2 cellular contexts compared by ENCODE assay signal in the genomic region with DNA sequence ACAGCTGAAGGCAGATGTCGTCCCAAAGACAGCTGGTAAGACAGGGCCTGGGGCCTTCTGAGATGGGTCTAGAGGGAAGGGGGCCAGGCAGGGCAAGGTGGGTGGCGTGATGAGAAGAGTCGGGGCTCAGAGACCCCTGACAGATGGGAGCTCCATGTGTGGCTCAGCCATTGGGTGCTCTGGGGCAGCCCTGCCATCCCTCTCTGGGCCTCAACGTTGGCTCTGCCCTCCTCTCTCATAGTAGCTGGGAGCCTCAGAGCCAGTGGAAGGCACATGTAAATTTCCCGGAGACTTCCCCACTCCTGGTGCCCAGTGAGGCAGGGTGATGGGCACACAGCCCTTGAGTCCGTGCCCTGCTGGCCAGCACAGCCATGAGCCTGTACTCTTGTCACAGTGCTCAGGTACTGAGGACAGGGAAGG.
TF ChIP-seq lines count a peak whose summit lies in the region.

No MANE protein-coding gene starts in this region.

TF ChIP-seq in SK-N-SH, 30 proteins besides CTCF, POLR2A, EP300 and RAD21 (continued from another document):
- TF ChIP-seq, protein P1, sequence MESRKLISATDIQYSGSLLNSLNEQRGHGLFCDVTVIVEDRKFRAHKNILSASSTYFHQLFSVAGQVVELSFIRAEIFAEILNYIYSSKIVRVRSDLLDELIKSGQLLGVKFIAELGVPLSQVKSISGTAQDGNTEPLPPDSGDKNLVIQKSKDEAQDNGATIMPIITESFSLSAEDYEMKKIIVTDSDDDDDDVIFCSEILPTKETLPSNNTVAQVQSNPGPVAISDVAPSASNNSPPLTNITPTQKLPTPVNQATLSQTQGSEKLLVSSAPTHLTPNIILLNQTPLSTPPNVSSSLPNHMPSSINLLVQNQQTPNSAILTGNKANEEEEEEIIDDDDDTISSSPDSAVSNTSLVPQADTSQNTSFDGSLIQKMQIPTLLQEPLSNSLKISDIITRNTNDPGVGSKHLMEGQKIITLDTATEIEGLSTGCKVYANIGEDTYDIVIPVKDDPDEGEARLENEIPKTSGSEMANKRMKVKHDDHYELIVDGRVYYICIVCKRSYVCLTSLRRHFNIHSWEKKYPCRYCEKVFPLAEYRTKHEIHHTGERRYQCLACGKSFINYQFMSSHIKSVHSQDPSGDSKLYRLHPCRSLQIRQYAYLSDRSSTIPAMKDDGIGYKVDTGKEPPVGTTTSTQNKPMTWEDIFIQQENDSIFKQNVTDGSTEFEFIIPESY (IDR thresholded peaks at IDR 0.05; ENCODE audit: borderline replicate concordance, low read depth): no peak
- TF ChIP-seq POLR2AphosphoS5 (IDR thresholded peaks at IDR 0.05; ENCODE audit: low read depth, low read length) (no peak), TCF12 (IDR thresholded peaks at IDR 0.05) (no peak), MXI1 (IDR thresholded peaks at IDR 0.05; ENCODE audit: low read depth, low read length) (no peak), CHD2 (IDR thresholded peaks at IDR 0.05; ENCODE audit: low read length, partially characterized antibody) (no peak), ELF1 (IDR thresholded peaks at IDR 0.05) (no peak), NRF1 (IDR thresholded peaks at IDR 0.05; ENCODE audit: low read depth, low read length) (no peak), FOXM1 (IDR thresholded peaks at IDR 0.05; ENCODE audit: low read depth) (no peak), FOSL2 (IDR thresholded peaks at IDR 0.05; ENCODE audit: borderline replicate concordance, low read depth) (no peak), GATA2 (CRISPR knock-in tag; IDR thresholded peaks at IDR 0.05) (no peak), SMC3 (IDR thresholded peaks at IDR 0.05; ENCODE audit: low read depth, low read length) (no peak), NFIC (IDR thresholded peaks at IDR 0.05; ENCODE audit: borderline replicate concordance) (no peak)
- TF ChIP-seq, protein P2, sequence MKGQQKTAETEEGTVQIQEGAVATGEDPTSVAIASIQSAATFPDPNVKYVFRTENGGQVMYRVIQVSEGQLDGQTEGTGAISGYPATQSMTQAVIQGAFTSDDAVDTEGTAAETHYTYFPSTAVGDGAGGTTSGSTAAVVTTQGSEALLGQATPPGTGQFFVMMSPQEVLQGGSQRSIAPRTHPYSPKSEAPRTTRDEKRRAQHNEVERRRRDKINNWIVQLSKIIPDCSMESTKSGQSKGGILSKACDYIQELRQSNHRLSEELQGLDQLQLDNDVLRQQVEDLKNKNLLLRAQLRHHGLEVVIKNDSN (IDR thresholded peaks at IDR 0.05; ENCODE audit: borderline replicate concordance, low read depth): no peak

TF ChIP-seq in SK-N-SH treated with all-trans-retinoic acid at 6 μM for 48 hours, 23 proteins besides CTCF, POLR2A, EP300 and RAD21 (continued from another document):
- TF ChIP-seq, protein P3, sequence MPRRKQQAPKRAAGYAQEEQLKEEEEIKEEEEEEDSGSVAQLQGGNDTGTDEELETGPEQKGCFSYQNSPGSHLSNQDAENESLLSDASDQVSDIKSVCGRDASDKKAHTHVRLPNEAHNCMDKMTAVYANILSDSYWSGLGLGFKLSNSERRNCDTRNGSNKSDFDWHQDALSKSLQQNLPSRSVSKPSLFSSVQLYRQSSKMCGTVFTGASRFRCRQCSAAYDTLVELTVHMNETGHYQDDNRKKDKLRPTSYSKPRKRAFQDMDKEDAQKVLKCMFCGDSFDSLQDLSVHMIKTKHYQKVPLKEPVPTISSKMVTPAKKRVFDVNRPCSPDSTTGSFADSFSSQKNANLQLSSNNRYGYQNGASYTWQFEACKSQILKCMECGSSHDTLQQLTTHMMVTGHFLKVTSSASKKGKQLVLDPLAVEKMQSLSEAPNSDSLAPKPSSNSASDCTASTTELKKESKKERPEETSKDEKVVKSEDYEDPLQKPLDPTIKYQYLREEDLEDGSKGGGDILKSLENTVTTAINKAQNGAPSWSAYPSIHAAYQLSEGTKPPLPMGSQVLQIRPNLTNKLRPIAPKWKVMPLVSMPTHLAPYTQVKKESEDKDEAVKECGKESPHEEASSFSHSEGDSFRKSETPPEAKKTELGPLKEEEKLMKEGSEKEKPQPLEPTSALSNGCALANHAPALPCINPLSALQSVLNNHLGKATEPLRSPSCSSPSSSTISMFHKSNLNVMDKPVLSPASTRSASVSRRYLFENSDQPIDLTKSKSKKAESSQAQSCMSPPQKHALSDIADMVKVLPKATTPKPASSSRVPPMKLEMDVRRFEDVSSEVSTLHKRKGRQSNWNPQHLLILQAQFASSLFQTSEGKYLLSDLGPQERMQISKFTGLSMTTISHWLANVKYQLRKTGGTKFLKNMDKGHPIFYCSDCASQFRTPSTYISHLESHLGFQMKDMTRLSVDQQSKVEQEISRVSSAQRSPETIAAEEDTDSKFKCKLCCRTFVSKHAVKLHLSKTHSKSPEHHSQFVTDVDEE (CRISPR knock-in tag; IDR thresholded peaks at IDR 0.05): no peak
- TF ChIP-seq ZNF565 (CRISPR knock-in tag; conservative IDR thresholded peaks at IDR 0.05; ENCODE audit: low read depth) (no peak), CSDC2 (CRISPR knock-in tag; IDR thresholded peaks at IDR 0.05) (no peak), ZFP30 (CRISPR knock-in tag; IDR thresholded peaks at IDR 0.05) (no peak), SNAI2 (CRISPR knock-in tag; IDR thresholded peaks at IDR 0.05) (no peak)
